In genomic region chr13:77832339-77833100, GRCh38 we compare ENCODE assay signal across 14 cellular contexts.
DNase-seq lines count a peak whose midpoint lies in the region; FAIRE-seq and TF ChIP-seq lines count a peak whose summit lies in the region.
"Had no signal": no experiment of that assay in that cellular context is flagged by ENCODE, and none has a peak within 500 bp of the region (broad histone marks: within the 10 kb centered on the region; RNA-seq: fewer than 3 reads in every experiment).

No MANE protein-coding gene starts in this region.

- DNase-seq in NOMO-1 treated with dmso at 0.1 percent for 144 hours (lab: John Stamatoyannopoulos, UW; ENCODE audit: unreplicated experiment) (peak; percentile 64), cardiac fibroblast (ENCODE audit: low read depth in 2 of 2) (peak; percentile 63 to 81), inferior parietal cortex (ENCODE audit: extremely low spot score) (peak; percentile 44), H54 (ENCODE audit: insufficient read length, low spot score) (no peak), NCI-H2107 treated with DMSO at 0.1 percent for 48 hours (lab: John Stamatoyannopoulos, UW; ENCODE audit: unreplicated experiment) (no peak), NCI-H2081 (lab: John Stamatoyannopoulos, UW) (no peak), epidermal melanocyte (ENCODE audit: insufficient read length, low spot score) (no peak)
- DNase-seq: activated CD8-positive, alpha-beta memory T cell treated with anti-CD3 and anti-CD28 coated beads, Interleukin-2, amount 50 U/mL, for 48 hours; effector memory CD4-positive, alpha-beta T cell; NCI-H446 treated with DMSO at 0.1 percent for 48 hours; RPMI8226; WERI-Rb-1 had no signal

- peak overlapping the region; percentile 77 for H3K27ac ChIP-seq in subcutaneous abdominal adipose tissue (ENCODE audit: low read depth, low read length)
- H3K27ac ChIP-seq: thoracic aorta, WERI-Rb-1 had no signal

- no peaks in the 10 kb centered on the region for H3K27me3 ChIP-seq in subcutaneous abdominal adipose tissue (ENCODE audit: control insufficient read depth in 5 of 5, insufficient read depth in 4 of 5, low read length in 5 of 5)

- H3K4me1 ChIP-seq in subcutaneous abdominal adipose tissue (ENCODE audit: control insufficient read depth in 5 of 5, insufficient read depth in 5 of 5, low read length in 5 of 5), result peaks cover 0 to 43% (median 29%) of the 10 kb centered on the region in 5 donors

- no peaks in the 10 kb centered on the region for H3K36me3 ChIP-seq in subcutaneous abdominal adipose tissue (ENCODE audit: control insufficient read depth in 5 of 5, insufficient read depth in 5 of 5, low read length in 5 of 5)
- H3K36me3 ChIP-seq: thoracic aorta, WERI-Rb-1 had no signal

- no peak for FAIRE-seq in H54 (lab: Jason Lieb, UNC)

- H3K4me3 ChIP-seq in cardiac fibroblast (replicated peaks in 1 of 2; ENCODE audit: low read depth in 2 of 2, low read length in 2 of 2) (no peak overlapping the region), subcutaneous abdominal adipose tissue (ENCODE audit: low read depth in 1 of 5, low read length in 5 of 5) (no peak overlapping the region)
- H3K4me3 ChIP-seq: thoracic aorta had no signal

- TF ChIP-seq POLR2A in H54 (IDR thresholded peaks at IDR 0.05; ENCODE audit: low read depth, low read length), result no peak

- no peaks in the 10 kb centered on the region for H3K9me3 ChIP-seq in subcutaneous abdominal adipose tissue (ENCODE audit: control insufficient read depth in 5 of 5, low read length in 5 of 5)
- H3K9me3 ChIP-seq: thoracic aorta had no signal

- no peak for TF ChIP-seq CTCF in cardiac fibroblast (IDR thresholded peaks at IDR 0.05; ENCODE audit: low read depth, low read length)

- no peak overlapping the region for H3K9ac ChIP-seq in subcutaneous abdominal adipose tissue (ENCODE audit: low read length in 5 of 5)

Comparison
In these comparisons a context has a peak if more than half of its experiments do, and no peak if none do; other contexts are left out.
1. DNase-seq: peak in NOMO-1 treated with dmso at 0.1 percent for 144 hours (single experiment), cardiac fibroblast (2 of 2) and inferior parietal cortex (single experiment); none in H54 (single experiment), NCI-H2107 treated with DMSO at 0.1 percent for 48 hours (single experiment), NCI-H2081 (0 of 2) and epidermal melanocyte (single experiment).